In the genomic region with DNA sequence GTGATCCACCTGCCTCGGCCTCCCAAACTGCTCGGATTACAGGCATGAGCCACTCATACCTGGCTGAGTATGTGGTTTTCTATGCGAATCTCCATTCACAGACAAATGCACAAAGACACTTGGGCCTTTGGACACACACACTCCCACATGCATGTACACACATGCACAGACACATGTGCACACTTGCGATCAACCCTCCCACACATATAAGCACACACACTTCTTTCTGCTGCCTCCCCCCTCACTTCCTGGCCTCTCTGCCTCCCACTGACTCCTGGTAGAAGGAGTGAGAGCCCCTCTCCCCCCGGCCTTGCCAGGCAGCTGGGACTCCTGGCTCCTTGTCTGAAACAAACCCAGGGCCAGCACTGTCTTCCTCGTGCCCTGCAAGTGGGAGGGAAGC, we compare ENCODE assay signal across 1 cellular context.
TF ChIP-seq lines count a peak whose summit lies in the region.

No MANE protein-coding gene starts in this region.

TF ChIP-seq in HEK293, 187 proteins besides CTCF, POLR2A, EP300 and RAD21 (continued from another document):
- TF ChIP-seq, protein P1, sequence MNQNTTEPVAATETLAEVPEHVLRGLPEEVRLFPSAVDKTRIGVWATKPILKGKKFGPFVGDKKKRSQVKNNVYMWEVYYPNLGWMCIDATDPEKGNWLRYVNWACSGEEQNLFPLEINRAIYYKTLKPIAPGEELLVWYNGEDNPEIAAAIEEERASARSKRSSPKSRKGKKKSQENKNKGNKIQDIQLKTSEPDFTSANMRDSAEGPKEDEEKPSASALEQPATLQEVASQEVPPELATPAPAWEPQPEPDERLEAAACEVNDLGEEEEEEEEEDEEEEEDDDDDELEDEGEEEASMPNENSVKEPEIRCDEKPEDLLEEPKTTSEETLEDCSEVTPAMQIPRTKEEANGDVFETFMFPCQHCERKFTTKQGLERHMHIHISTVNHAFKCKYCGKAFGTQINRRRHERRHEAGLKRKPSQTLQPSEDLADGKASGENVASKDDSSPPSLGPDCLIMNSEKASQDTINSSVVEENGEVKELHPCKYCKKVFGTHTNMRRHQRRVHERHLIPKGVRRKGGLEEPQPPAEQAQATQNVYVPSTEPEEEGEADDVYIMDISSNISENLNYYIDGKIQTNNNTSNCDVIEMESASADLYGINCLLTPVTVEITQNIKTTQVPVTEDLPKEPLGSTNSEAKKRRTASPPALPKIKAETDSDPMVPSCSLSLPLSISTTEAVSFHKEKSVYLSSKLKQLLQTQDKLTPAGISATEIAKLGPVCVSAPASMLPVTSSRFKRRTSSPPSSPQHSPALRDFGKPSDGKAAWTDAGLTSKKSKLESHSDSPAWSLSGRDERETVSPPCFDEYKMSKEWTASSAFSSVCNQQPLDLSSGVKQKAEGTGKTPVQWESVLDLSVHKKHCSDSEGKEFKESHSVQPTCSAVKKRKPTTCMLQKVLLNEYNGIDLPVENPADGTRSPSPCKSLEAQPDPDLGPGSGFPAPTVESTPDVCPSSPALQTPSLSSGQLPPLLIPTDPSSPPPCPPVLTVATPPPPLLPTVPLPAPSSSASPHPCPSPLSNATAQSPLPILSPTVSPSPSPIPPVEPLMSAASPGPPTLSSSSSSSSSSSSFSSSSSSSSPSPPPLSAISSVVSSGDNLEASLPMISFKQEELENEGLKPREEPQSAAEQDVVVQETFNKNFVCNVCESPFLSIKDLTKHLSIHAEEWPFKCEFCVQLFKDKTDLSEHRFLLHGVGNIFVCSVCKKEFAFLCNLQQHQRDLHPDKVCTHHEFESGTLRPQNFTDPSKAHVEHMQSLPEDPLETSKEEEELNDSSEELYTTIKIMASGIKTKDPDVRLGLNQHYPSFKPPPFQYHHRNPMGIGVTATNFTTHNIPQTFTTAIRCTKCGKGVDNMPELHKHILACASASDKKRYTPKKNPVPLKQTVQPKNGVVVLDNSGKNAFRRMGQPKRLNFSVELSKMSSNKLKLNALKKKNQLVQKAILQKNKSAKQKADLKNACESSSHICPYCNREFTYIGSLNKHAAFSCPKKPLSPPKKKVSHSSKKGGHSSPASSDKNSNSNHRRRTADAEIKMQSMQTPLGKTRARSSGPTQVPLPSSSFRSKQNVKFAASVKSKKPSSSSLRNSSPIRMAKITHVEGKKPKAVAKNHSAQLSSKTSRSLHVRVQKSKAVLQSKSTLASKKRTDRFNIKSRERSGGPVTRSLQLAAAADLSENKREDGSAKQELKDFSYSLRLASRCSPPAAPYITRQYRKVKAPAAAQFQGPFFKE (tag by site-specific recombination; IDR thresholded peaks at IDR 0.05; ENCODE audit: borderline replicate concordance): no peak
- no peak for TF ChIP-seq ZBTB8A (tag by site-specific recombination; IDR thresholded peaks at IDR 0.05)
TF ChIP-seq in HEK293: peak in this region for 2.
